ENCODE assay signal across 21 cellular contexts in the genomic region with DNA sequence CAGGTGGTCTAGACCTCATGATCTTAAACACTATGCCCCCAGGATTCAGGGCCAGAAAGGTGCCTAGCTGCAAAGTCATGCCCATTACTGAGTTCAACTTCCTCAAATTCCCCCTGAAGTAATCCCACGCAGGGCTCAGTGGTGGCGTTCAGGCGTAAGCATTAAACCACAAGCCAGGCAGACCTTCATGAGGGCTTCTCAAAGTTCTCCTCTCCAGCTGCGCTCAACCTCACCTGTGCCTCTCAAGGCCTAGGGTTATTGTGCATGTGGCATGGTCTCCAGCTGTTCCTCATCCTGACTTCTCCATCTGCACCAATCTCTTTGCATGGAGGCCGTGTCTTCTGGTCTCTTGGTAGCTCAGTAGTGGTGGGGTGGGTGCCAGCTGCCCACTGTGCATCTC.
A peak's percentile ranks its signal among the peaks of the same experiment; 100 is the strongest.
DNase-seq lines count a peak whose midpoint lies in the region; ATAC-seq and TF ChIP-seq lines count a peak whose summit lies in the region.
"Had no signal": no experiment of that assay in that cellular context is flagged by ENCODE, and none has a peak within 500 bp of the region (broad histone marks: within the 10 kb centered on the region; RNA-seq: fewer than 3 reads in every experiment).

No MANE protein-coding gene starts in this region.

- H3F3A ChIP-seq in DOHH2 (ENCODE audit: control insufficient read depth, insufficient read depth) (no peaks in the 10 kb centered on the region), smooth muscle cell (ENCODE audit: low read depth) (no peaks in the 10 kb centered on the region)

- no peak for TF ChIP-seq POLR2A in NB4 (IDR thresholded peaks at IDR 0.05; ENCODE audit: extremely low read depth, insufficient read length)

- no peak for ATAC-seq in HG02973 (IDR thresholded peaks at IDR 0.05; ENCODE audit: unreplicated experiment)
- ATAC-seq: A549, GM12878, HCT116, Right ventricle myocardium inferior had no signal

- CTCF ChIA-PET in RWPE1 (lab: Yijun Ruan, JAX) = no interaction called here

- H3K4me3 ChIP-seq in DOHH2 (ENCODE audit: low read length) = no peak overlapping the region
- no peak overlapping the region for H3K4me3 ChIP-seq in NB4 (ENCODE audit: low read depth, low read length)
- H3K4me3 ChIP-seq in smooth muscle cell = no peak overlapping the region
- H3K4me3 ChIP-seq: A549, GM12878, GM23248, PC-9 had no signal

- H3K9ac ChIP-seq in smooth muscle cell (ENCODE audit: low read depth) = no peak overlapping the region
- H3K9ac ChIP-seq: GM23248, SK-N-SH had no signal

- H3K27me3 ChIP-seq in DOHH2 (ENCODE audit: control insufficient read depth, low read length) (no peaks in the 10 kb centered on the region), smooth muscle cell (ENCODE audit: low read depth) (no peaks in the 10 kb centered on the region)

- no peaks in the 10 kb centered on the region for H3K9me3 ChIP-seq in DOHH2 (ENCODE audit: control insufficient read depth, insufficient read depth, low read length)
- no peaks in the 10 kb centered on the region for H3K9me3 ChIP-seq in smooth muscle cell (replicated peaks; ENCODE audit: low read depth)
- H3K9me3 ChIP-seq: A549, SK-N-SH had no signal

- H3K79me2 ChIP-seq in DOHH2 (ENCODE audit: control insufficient read depth, low read length) (no peaks in the 10 kb centered on the region), smooth muscle cell (ENCODE audit: low read depth) (no peaks in the 10 kb centered on the region)

- no peak overlapping the region for H2AFZ ChIP-seq in smooth muscle cell (ENCODE audit: low read depth)
- H2AFZ ChIP-seq: GM23248, PC-9 had no signal

- H3K4me2 ChIP-seq in DOHH2 (ENCODE audit: low read length) (peak overlapping the region; percentile 8; the same call in 1 of the 2 replicates), smooth muscle cell (no peak overlapping the region)
- H3K4me2 ChIP-seq: A549, PC-9, SK-N-SH had no signal

- peak; percentile 60 for DNase-seq in NB4 (ENCODE audit: low read depth)
- DNase-seq in SKM-1 treated with dmso at 0.1 percent for 144 hours (lab: John Stamatoyannopoulos, UW; ENCODE audit: unreplicated experiment) = peak; percentile 7
- peak; percentile 55 for DNase-seq in germinal center (ENCODE audit: low spot score)
- no peak for DNase-seq in RWPE1 (ENCODE audit: low spot score)
- DNase-seq in GM19240 (ENCODE audit: insufficient read length, low spot score) = no peak
- no peak for DNase-seq in smooth muscle cell (lab: John Stamatoyannopoulos, UW; ENCODE audit: unreplicated experiment)
- DNase-seq: COR-L47, DMS153, GM23248, KG1, NCI-H1930, NCI-H2171 treated with DMSO at 0.1 percent for 48 hours, PC-9, SK-N-SH had no signal

- TF ChIP-seq CTCF in DOHH2 (IDR thresholded peaks at IDR 0.05; ENCODE audit: low read depth, low read length, poor library complexity, severe bottlenecking) = no peak
- TF ChIP-seq CTCF in NB4 (IDR thresholded peaks at IDR 0.05; ENCODE audit: low read depth, low read length) = no peak
- no peak for TF ChIP-seq CTCF in RWPE1 (conservative IDR thresholded peaks at IDR 0.05; ENCODE audit: low read depth)
- no peak for TF ChIP-seq CTCF in smooth muscle cell (IDR thresholded peaks at IDR 0.05; ENCODE audit: borderline replicate concordance, insufficient read depth, poor library complexity, severe bottlenecking)

- H3K9me2 ChIP-seq in DOHH2 (replicated peaks; ENCODE audit: control insufficient read depth, low read length) = no peaks in the 10 kb centered on the region
- H3K9me2 ChIP-seq: SK-N-SH had no signal

- H3K36me3 ChIP-seq in DOHH2 (ENCODE audit: control insufficient read depth, low read length) (no peaks in the 10 kb centered on the region), smooth muscle cell (ENCODE audit: low read depth) (no peaks in the 10 kb centered on the region)

- H3K4me1 ChIP-seq in DOHH2 (ENCODE audit: control insufficient read depth, low read length) = peaks cover 13% of the 10 kb centered on the region
- H3K4me1 ChIP-seq in smooth muscle cell (ENCODE audit: low read depth) = peaks cover 5% of the 10 kb centered on the region
- H3K4me1 ChIP-seq: A549 had no signal

- POLR2A ChIA-PET in RWPE1 (lab: Yijun Ruan, JAX; ENCODE audit: low non-redundant PET) = no interaction called here

- H4K20me1 ChIP-seq in DOHH2 (ENCODE audit: control insufficient read depth, insufficient read depth, low read depth, low read length) (no peaks in the 10 kb centered on the region), smooth muscle cell (ENCODE audit: low read depth) (no peaks in the 10 kb centered on the region)

- WGBS in smooth muscle cell (ENCODE audit: low lambda C conversion rate) = 93% methylated on average over 5 of the region's 5 CpGs

- H3K27ac ChIP-seq in DOHH2 (ENCODE audit: low read depth, low read length) (no peak overlapping the region), RWPE1 (no peak overlapping the region), smooth muscle cell (ENCODE audit: low read depth) (no peak overlapping the region)
- H3K27ac ChIP-seq: A549, GM23248, HL-60, PC-9 had no signal

Comparison
In these comparisons a context has a peak if more than half of its experiments do, and no peak if none do; other contexts are left out.
1. DNase-seq: peak in NB4 (single experiment), SKM-1 treated with dmso at 0.1 percent for 144 hours (single experiment) and germinal center (single experiment); none in RWPE1 (single experiment), GM19240 (single experiment) and smooth muscle cell (single experiment).